1 cellular context compared by ENCODE assay signal in the genomic region with DNA sequence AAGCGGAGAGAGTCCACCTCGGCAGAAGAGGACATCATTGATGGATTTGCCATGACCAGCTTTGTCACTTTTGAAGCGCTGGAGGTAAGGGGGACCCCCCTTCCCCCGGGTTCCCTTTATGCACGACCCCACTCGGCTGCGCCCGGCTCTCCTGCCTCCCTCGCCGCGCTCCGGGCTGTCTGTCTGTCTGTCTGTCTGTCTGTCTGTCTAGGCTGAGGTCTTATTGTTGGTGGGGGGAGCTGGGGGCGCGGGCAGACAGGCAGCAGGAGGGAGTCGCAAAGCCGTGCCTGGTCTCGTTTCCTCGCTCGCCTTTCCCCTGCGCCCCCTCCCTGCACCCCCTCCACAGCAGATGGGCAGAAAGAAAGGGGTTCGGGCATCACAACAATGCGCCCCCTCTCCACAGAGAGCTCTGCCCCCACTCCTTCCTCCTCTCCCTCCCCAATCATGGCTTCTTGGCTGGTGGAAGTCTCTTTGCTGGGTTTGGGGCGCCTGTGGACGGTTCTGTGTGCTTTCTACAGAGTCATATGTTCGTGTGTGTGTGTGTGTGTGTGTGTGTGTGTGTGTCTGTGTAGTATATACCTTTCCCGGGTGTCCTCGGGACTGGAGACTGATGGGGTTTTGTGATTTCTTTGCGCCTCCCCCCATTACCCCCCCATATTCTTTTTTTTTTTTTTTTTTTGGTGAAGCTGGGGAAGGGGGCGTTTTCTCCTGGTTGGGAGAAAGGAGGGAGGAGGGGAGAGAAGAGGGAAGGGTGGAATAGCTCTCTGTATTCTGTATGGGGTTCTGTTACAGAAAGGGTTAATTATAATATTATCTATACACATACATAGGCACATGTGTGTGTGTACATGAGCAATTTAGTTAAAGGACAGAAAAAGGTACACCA.
TF ChIP-seq lines count a peak whose summit lies in the region.

No MANE protein-coding gene starts in this region.

TF ChIP-seq in H1, 55 proteins besides CTCF, POLR2A, EP300 and RAD21:
- TF ChIP-seq KDM4A (IDR thresholded peaks at IDR 0.05; ENCODE audit: low read depth, low read length, severe bottlenecking) (peak; percentile 4), TCF12 (IDR thresholded peaks at IDR 0.05; ENCODE audit: low read depth, low read length) (no peak), POLR2AphosphoS5 (IDR thresholded peaks at IDR 0.05; ENCODE audit: low read depth, low read length) (no peak), SRF (IDR thresholded peaks at IDR 0.05; ENCODE audit: low read depth, low read length) (no peak), KDM5A (IDR thresholded peaks at IDR 0.05; ENCODE audit: low read length) (no peak), JUND (IDR thresholded peaks at IDR 0.05; ENCODE audit: low read length) (no peak), CHD1 (IDR thresholded peaks at IDR 0.05; ENCODE audit: low read depth, low read length) (no peak), SUZ12 (IDR thresholded peaks at IDR 0.05; ENCODE audit: low read length) (peak; percentile 36), ATF3 (IDR thresholded peaks at IDR 0.05; ENCODE audit: insufficient read depth, low read depth, low read length) (no peak), CHD2 (IDR thresholded peaks at IDR 0.05; ENCODE audit: low read length) (peak; percentile 27; the same call in 1 of the 2 replicates)
